In the genomic region with DNA sequence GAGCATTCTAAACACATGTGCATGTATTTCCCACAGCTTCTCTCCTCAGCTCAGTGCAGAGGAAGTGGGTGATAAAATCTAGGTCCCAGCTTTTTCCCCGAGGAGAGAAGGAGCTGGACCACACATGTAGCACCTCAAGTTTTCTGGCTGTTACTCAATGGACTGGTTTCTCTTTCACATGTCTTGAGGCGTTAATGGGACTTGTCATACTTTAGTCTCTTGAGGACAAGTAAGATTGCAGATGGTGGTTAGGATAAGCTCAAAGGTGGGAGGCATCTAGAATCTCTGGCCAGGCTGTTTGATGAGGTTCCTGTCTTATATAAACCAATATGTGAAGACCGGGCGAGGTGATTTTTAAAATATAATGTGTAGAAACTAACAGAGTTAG, we compare ENCODE assay signal across 16 cellular contexts.
A peak's percentile ranks its signal among the peaks of the same experiment; 100 is the strongest.
DNase-seq lines count a peak whose midpoint lies in the region; ATAC-seq and TF ChIP-seq lines count a peak whose summit lies in the region.
"Had no signal": no experiment of that assay in that cellular context is flagged by ENCODE, and none has a peak within 500 bp of the region (broad histone marks: within the 10 kb centered on the region; RNA-seq: fewer than 3 reads in every experiment).

No MANE protein-coding gene starts in this region.

- H2BK20ac ChIP-seq in H9 (ENCODE audit: low read depth, low read length, poor library complexity, severe bottlenecking): no peak overlapping the region

- H3K9ac ChIP-seq in H9 (ENCODE audit: extremely low read depth, insufficient read length, low read length) (no peak overlapping the region), colonic mucosa (ENCODE audit: low read depth in 2 of 2, low read length in 2 of 2) (no peak overlapping the region)

- no peak overlapping the region for H2AK5ac ChIP-seq in H9 (ENCODE audit: insufficient read length, low read length)

- intact Hi-C loops in colonic mucosa (cut with DNase I): no loop called here

- H3K27ac Mint-ChIP-seq in H9 (no peak overlapping the region), immature natural killer cell (no peak overlapping the region), nephron progenitor cell (peak overlapping the region; percentile 58)
- no peak overlapping the region for H3K27ac Mint-ChIP-seq in activated naive CD4-positive, alpha-beta T cell treated with anti-CD3 and anti-CD28 coated beads, Interleukin-2, amount 10 ng/mL, durations not matched to agents 7 days and 5 days
- H3K27ac Mint-ChIP-seq: CD14-positive monocyte; CD8-positive, alpha-beta T cell; HFFc6; IgD-negative memory B cell had no signal

- no peak overlapping the region for H4K5ac ChIP-seq in H9 (ENCODE audit: insufficient read length, low read depth, low read length)

- H3K23me2 ChIP-seq in H9 (ENCODE audit: insufficient read length, low read depth, low read length, poor library complexity, severe bottlenecking): no peaks in the 10 kb centered on the region

- no peak for DNase-seq in H9
- DNase-seq in immature natural killer cell: peak in 2 of 3 donors; percentile 5 to 12
- no peak for DNase-seq in nephron progenitor cell
- DNase-seq in activated naive CD4-positive, alpha-beta T cell treated with anti-CD3 and anti-CD28 coated beads, Interleukin-2, amount 10 ng/mL, durations not matched to agents 7 days and 5 days: no peak
- DNase-seq in midbrain (lab: John Stamatoyannopoulos, UW): no peak
- no peak for DNase-seq in colonic mucosa
- DNase-seq: Caco-2; CD8-positive, alpha-beta T cell; EL; HCEC 1CT; HFFc6 had no signal

- ATAC-seq in GM21360 (IDR thresholded peaks at IDR 0.05; ENCODE audit: unreplicated experiment): no peak
- ATAC-seq: A549; CD8-positive, alpha-beta T cell had no signal

- TF ChIP-seq CTCF in H9 (conservative IDR thresholded peaks at IDR 0.05): no peak
- no peak for TF ChIP-seq CTCF in nephron progenitor cell (IDR thresholded peaks at IDR 0.05)
- no peak for TF ChIP-seq CTCF in colonic mucosa (IDR thresholded peaks at IDR 0.05)

- WGBS in H9 (ENCODE audit: extremely low coverage, insufficient read length, low lambda C conversion rate): no CpG with 5 or more reads among the region's 4 CpGs

- H3K4me3 ChIP-seq in colonic mucosa: no peak overlapping the region
- H3K4me3 ChIP-seq: A549 had no signal

- H3K4me1 ChIP-seq in H9 (ENCODE audit: insufficient read depth, low read length) (no peaks in the 10 kb centered on the region), colonic mucosa (no peaks in the 10 kb centered on the region)
- H3K4me1 ChIP-seq: BE2C, Caco-2 had no signal

- H3K4me3 Mint-ChIP-seq in H9 (no peak overlapping the region), immature natural killer cell (no peak overlapping the region), nephron progenitor cell (no peak overlapping the region)
- H3K4me3 Mint-ChIP-seq in activated naive CD4-positive, alpha-beta T cell treated with anti-CD3 and anti-CD28 coated beads, Interleukin-2, amount 10 ng/mL, durations not matched to agents 7 days and 5 days: no peak overlapping the region
- H3K4me3 Mint-ChIP-seq: CD14-positive monocyte; CD8-positive, alpha-beta T cell; HFFc6; IgD-negative memory B cell had no signal

- H3K27me3 Mint-ChIP-seq in H9 (ENCODE audit: low read depth): no peaks in the 10 kb centered on the region
- peaks cover 0 to 7% (median 0%) of the 10 kb centered on the region in 3 donors for H3K27me3 Mint-ChIP-seq in immature natural killer cell (ENCODE audit: low read depth in 3 of 3)
- no peaks in the 10 kb centered on the region for H3K27me3 Mint-ChIP-seq in nephron progenitor cell (ENCODE audit: low read depth, poor library complexity)
- no peaks in the 10 kb centered on the region for H3K27me3 Mint-ChIP-seq in activated naive CD4-positive, alpha-beta T cell treated with anti-CD3 and anti-CD28 coated beads, Interleukin-2, amount 10 ng/mL, durations not matched to agents 7 days and 5 days
- H3K27me3 Mint-ChIP-seq: IgD-negative memory B cell had no signal

- H3K56ac ChIP-seq in H9 (ENCODE audit: insufficient read length, low read depth, low read length): no peak overlapping the region

- H3K18ac ChIP-seq in H9 (ENCODE audit: insufficient read length, low read depth, low read length): no peak overlapping the region

- H3K36me3 Mint-ChIP-seq in H9 (ENCODE audit: insufficient read depth in 1 of 3, low read depth in 3 of 3): peaks cover 0 to 1% (median 0%) of the 10 kb centered on the region in 3 experiments; a peak in 1 of 7 replicates
- H3K36me3 Mint-ChIP-seq in immature natural killer cell: no peaks in the 10 kb centered on the region
- H3K36me3 Mint-ChIP-seq in nephron progenitor cell (ENCODE audit: low read depth): peaks cover 7% of the 10 kb centered on the region
- H3K36me3 Mint-ChIP-seq in activated naive CD4-positive, alpha-beta T cell treated with anti-CD3 and anti-CD28 coated beads, Interleukin-2, amount 10 ng/mL, durations not matched to agents 7 days and 5 days: no peaks in the 10 kb centered on the region
- H3K36me3 Mint-ChIP-seq: CD14-positive monocyte; CD8-positive, alpha-beta T cell; IgD-negative memory B cell had no signal

- H3K27ac ChIP-seq in H9 (ENCODE audit: insufficient read length, low read depth, low read length) (no peak overlapping the region), colonic mucosa (no peak overlapping the region)
- H3K27ac ChIP-seq: A549 had no signal

- no peaks in the 10 kb centered on the region for H3K9me3 ChIP-seq in H9 (ENCODE audit: control insufficient read depth, low read depth, low read length)
- H3K9me3 ChIP-seq in colonic mucosa: no peaks in the 10 kb centered on the region
- H3K9me3 ChIP-seq: BE2C, Caco-2 had no signal

- no peak overlapping the region for H4K91ac ChIP-seq in H9 (ENCODE audit: insufficient read length, low read depth, low read length)

- peak overlapping the region; percentile 62 for H2AFZ ChIP-seq in H9 (ENCODE audit: low read length)

- no peak overlapping the region for H3K4ac ChIP-seq in H9 (ENCODE audit: low read depth, low read length)

- no peaks in the 10 kb centered on the region for H3K36me3 ChIP-seq in colonic mucosa
- H3K36me3 ChIP-seq: BE2C had no signal

- H2BK120ac ChIP-seq in H9 (ENCODE audit: low read depth, low read length, poor library complexity, severe bottlenecking): no peak overlapping the region

- no peaks in the 10 kb centered on the region for H3K27me3 ChIP-seq in H9 (ENCODE audit: insufficient read depth, low read length)
- H3K27me3 ChIP-seq in colonic mucosa: no peaks in the 10 kb centered on the region
- H3K27me3 ChIP-seq: BE2C had no signal

- H3K79me2 ChIP-seq in H9 (ENCODE audit: insufficient read depth, low read length): no peaks in the 10 kb centered on the region

- no peak overlapping the region for H3K4me2 ChIP-seq in H9 (ENCODE audit: insufficient read depth, insufficient read length, low read length)
- H3K4me2 ChIP-seq: A549 had no signal

- no peaks in the 10 kb centered on the region for H4K20me1 ChIP-seq in H9 (ENCODE audit: control insufficient read depth, insufficient read depth, insufficient read length)

- no peak overlapping the region for H3T11ph ChIP-seq in H9 (ENCODE audit: low read length)

- no peak overlapping the region for H3K14ac ChIP-seq in H9 (ENCODE audit: insufficient read depth, low read length)

- H2BK12ac ChIP-seq in H9 (ENCODE audit: insufficient read length, low read depth, low read length): no peak overlapping the region

- peaks cover 6% of the 10 kb centered on the region in 2 experiments for H3K4me1 Mint-ChIP-seq in H9
- peaks cover 10 to 17% of the 10 kb centered on the region in 2 donors for H3K4me1 Mint-ChIP-seq in immature natural killer cell
- peaks cover 8% of the 10 kb centered on the region for H3K4me1 Mint-ChIP-seq in nephron progenitor cell
- no peaks in the 10 kb centered on the region for H3K4me1 Mint-ChIP-seq in activated naive CD4-positive, alpha-beta T cell treated with anti-CD3 and anti-CD28 coated beads, Interleukin-2, amount 10 ng/mL, durations not matched to agents 7 days and 5 days
- H3K4me1 Mint-ChIP-seq: CD14-positive monocyte, IgD-negative memory B cell had no signal

- H3K23ac ChIP-seq in H9 (ENCODE audit: insufficient read length, low read depth, low read length): no peak overlapping the region

- CTCF ChIA-PET in activated naive CD4-positive, alpha-beta T cell treated with anti-CD3 and anti-CD28 coated beads, Interleukin-2, amount 10 ng/mL, durations not matched to agents 7 days and 5 days (lab: Charles Lee): interaction anchor here (0.6 kb wide), 1 partner anchor 100 kb away, joined by 3 read pairs; no protein-coding TSS in a partner anchor

- no peak overlapping the region for H4K8ac ChIP-seq in H9 (replicated peaks; ENCODE audit: insufficient read length, low read depth, low read length)

- no peak overlapping the region for H2BK15ac ChIP-seq in H9 (ENCODE audit: low read depth, low read length)

- H2BK5ac ChIP-seq in H9 (ENCODE audit: insufficient read length, low read length): no peak overlapping the region

- H3K79me1 ChIP-seq in H9 (ENCODE audit: insufficient read depth, low read depth, low read length, poor library complexity, severe bottlenecking): no peaks in the 10 kb centered on the region

- H3K9me3 Mint-ChIP-seq in H9: peaks cover 6% of the 10 kb centered on the region in 2 experiments; a peak in 2 of 5 replicates
- H3K9me3 Mint-ChIP-seq in immature natural killer cell: peaks cover 0 to 62% (median 16%) of the 10 kb centered on the region in 6 donors
- H3K9me3 Mint-ChIP-seq in nephron progenitor cell: peaks cover 12% of the 10 kb centered on the region
- H3K9me3 Mint-ChIP-seq in activated naive CD4-positive, alpha-beta T cell treated with anti-CD3 and anti-CD28 coated beads, Interleukin-2, amount 10 ng/mL, durations not matched to agents 7 days and 5 days: peaks cover 11% of the 10 kb centered on the region

Comparison
In these comparisons a context has a peak if more than half of its experiments do, and no peak if none do; other contexts are left out.
1. DNase-seq: peak in immature natural killer cell (2 of 3); none in H9 (single experiment), nephron progenitor cell (single experiment), activated naive CD4-positive, alpha-beta T cell treated with anti-CD3 and anti-CD28 coated beads, Interleukin-2, amount 10 ng/mL, durations not matched to agents 7 days and 5 days (single experiment), midbrain (single experiment) and colonic mucosa (single experiment).